In the genomic region with DNA sequence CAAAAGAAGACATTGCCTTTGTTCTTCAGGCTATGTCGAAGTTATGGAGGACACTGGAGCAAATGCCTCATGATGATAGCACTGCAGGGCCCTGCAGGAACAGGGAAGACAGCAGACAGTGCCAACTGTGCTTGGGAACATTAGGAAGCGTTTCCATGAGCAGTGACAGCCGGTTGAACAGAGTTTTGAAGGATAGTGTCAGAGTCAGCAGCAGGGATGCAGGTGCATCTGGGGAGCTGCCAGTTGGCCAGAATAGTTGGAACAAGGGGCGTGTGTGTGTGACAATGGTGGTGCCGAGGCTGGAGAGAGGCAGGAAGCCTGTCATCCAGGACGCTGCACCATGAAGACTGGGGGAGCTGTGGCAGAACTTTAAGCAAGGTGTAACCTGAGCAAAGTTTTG, we compare ENCODE assay signal across 18 cellular contexts.
"Had no signal": no experiment of that assay in that cellular context is flagged by ENCODE, and none has a peak within 500 bp of the region (broad histone marks: within the 10 kb centered on the region; RNA-seq: fewer than 3 reads in every experiment).

No MANE protein-coding gene starts in this region.

- ATAC-seq: activated T-cell treated with anti-CD3 and anti-CD28 coated beads, Interleukin-2, amount 50 U/mL, for 4 hours; foreskin keratinocyte; stimulated activated naive CD8-positive, alpha-beta T cell treated with anti-CD3 and anti-CD28 coated beads, Interleukin-15, Interleukin-2, amounts not matched to agents 100 U/mL and 50 U/mL, for 24 hours; T-helper 17 cell; upper lobe of right lung had no signal

- DNase-seq: activated CD4-positive, alpha-beta T cell treated with anti-CD3 and anti-CD28 coated beads for 4 hours; activated CD4-positive, alpha-beta T cell treated with anti-CD3 and anti-CD28 coated beads, Interleukin-2, amount 50 U/mL, for 48 hours; activated CD4-positive, CD25-positive, alpha-beta regulatory T cell; activated CD8-positive, alpha-beta memory T cell treated with anti-CD3 and anti-CD28 coated beads, Interleukin-2, amount 50 U/mL, for 48 hours; activated naive CD4-positive, alpha-beta T cell; activated T-cell treated with anti-CD3 and anti-CD28 coated beads, Interleukin-2, amount 50 U/mL, for 4 hours; adrenal gland; foreskin keratinocyte; hippocampal formation; nucleus accumbens; stimulated activated CD4-positive, alpha-beta T cell treated with anti-CD3 and anti-CD28 coated beads, Interleukin-4, amount 100 ng/mL, for 24 hours; stimulated activated naive CD8-positive, alpha-beta T cell treated with anti-CD3 and anti-CD28 coated beads, Interleukin-15, Interleukin-2, amounts not matched to agents 100 U/mL and 50 U/mL, for 24 hours; SW 1271; T-helper 17 cell; thyroid gland; upper lobe of right lung had no signal

- H3K4me1 ChIP-seq: adrenal gland, breast epithelium, foreskin keratinocyte had no signal

- H3K27me3 ChIP-seq: adrenal gland, ascending aorta, breast epithelium, foreskin keratinocyte, thyroid gland, upper lobe of right lung had no signal

- H3K27ac ChIP-seq: adrenal gland, ascending aorta, breast epithelium, foreskin keratinocyte, thyroid gland, upper lobe of right lung had no signal

- H3K36me3 ChIP-seq: adrenal gland, ascending aorta, breast epithelium, thyroid gland, upper lobe of right lung had no signal

- H3K4me3 ChIP-seq: adrenal gland, ascending aorta, breast epithelium, thyroid gland, upper lobe of right lung had no signal

- H3K9me3 ChIP-seq: adrenal gland, ascending aorta, breast epithelium, thyroid gland, upper lobe of right lung had no signal
